In the genomic region with DNA sequence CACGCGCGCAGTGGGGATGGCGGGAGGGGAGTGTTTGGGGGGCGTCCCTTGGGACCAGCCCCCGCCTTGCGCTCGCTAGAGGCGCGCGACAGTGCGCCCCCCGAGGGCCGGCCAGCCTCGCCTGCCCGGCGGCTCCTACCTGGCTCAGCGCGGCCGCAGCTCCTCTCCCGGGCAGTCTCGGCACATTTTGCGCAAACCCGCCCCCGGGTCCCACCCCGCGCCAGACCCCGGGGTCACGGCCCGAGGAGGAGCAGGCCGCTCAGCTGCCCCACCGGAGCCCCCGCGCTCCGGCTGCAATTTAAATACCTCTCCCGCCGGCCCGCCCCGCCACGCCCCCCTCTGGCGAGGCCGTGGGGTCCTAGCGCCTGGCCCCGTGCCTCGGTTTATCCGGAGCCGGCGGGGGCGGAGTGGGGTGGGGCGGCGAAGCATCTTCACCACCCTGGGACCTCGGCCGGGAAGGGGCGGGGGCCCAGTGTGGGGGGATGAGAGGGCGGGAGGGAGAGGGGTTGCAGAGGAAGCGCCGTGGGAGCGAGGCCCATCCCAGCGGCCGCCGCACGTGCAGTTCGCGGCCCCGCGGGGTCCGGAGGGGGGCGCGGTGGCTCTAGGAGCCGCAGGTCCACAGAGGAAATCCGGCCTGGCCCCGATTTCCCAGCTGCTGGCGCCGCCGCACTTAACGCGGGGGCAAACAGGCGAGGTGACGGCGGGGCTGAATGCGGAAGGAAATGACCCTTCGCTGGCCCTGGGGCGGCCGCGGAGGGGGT, we compare ENCODE assay signal across 8 cellular contexts. TPM values are rescaled to one million over a fixed set of nuclear protein-coding genes. Genes with fewer than 3 reads are reported as not detected.
DNase-seq lines count a peak whose midpoint lies in the region; FAIRE-seq and TF ChIP-seq lines count a peak whose summit lies in the region.

Gene LRRC32, minus strand, starts transcription at position 273 of the 761 bp plus-strand sequence. CDS start 4,793 bp downstream, outside the sequence.

- H3K4me3 Mint-ChIP-seq in astrocyte (ENCODE audit: unreplicated experiment), result peak within 1 kb of the TSS; percentile 85

- H4K20me1 ChIP-seq in astrocyte (ENCODE audit: insufficient read depth, low read length), result no peaks in the 10 kb centered on the region

- peaks cover 1% of the 10 kb centered on the region for H3K36me3 ChIP-seq in NT2/D1 (ENCODE audit: insufficient read depth, insufficient read length, low read length)
- H3K36me3 ChIP-seq in astrocyte (ENCODE audit: insufficient read depth, low read length), result no peaks in the 10 kb centered on the region
- H3K36me3 ChIP-seq in skeletal muscle tissue (ENCODE audit: control insufficient read depth in 3 of 3, insufficient read depth in 3 of 3, low read length in 3 of 3), result peaks cover 0 to 2% (median 0%) of the 10 kb centered on the region in 3 donors

- in situ Hi-C loops in G401 (cut with HindIII; ENCODE audit: low sequenced_read_pairs), result no loop called here

- H3K9me3 ChIP-seq in NT2/D1 (ENCODE audit: insufficient read depth, low read length), result no peaks in the 10 kb centered on the region
- H3K9me3 ChIP-seq in astrocyte (ENCODE audit: insufficient read depth, low read depth, low read length), result no peaks in the 10 kb centered on the region
- no peaks in the 10 kb centered on the region for H3K9me3 ChIP-seq in iPS-18c (ENCODE audit: control insufficient read depth, insufficient read depth, low read length)
- H3K9me3 ChIP-seq in skeletal muscle tissue (ENCODE audit: control insufficient read depth in 3 of 3, low read length in 3 of 3), result no peaks in the 10 kb centered on the region

- peak within 1 kb of the TSS; percentile 87 for H3K27ac Mint-ChIP-seq in astrocyte (ENCODE audit: unreplicated experiment)

- H3K79me2 ChIP-seq in astrocyte (ENCODE audit: insufficient read depth, low read length), result peaks cover 5% of the 10 kb centered on the region

- DNase-seq in DMS53 (lab: John Stamatoyannopoulos, UW) (peak; percentile 63), NT2/D1 (ENCODE audit: low read depth, low spot score) (no peak), astrocyte (ENCODE audit: low read depth) (no peak), DMS153 treated with DMSO at 0.1 percent for 48 hours (lab: John Stamatoyannopoulos, UW; ENCODE audit: unreplicated experiment) (no peak), G401 (ENCODE audit: low spot score) (no peak), NCI-H2107 treated with DMSO at 0.1 percent for 48 hours (lab: John Stamatoyannopoulos, UW; ENCODE audit: unreplicated experiment) (no peak)

- H3K4me1 ChIP-seq in NT2/D1 (ENCODE audit: insufficient read depth, insufficient read length), result peaks cover 15% of the 10 kb centered on the region
- peaks cover 19% of the 10 kb centered on the region for H3K4me1 ChIP-seq in astrocyte (ENCODE audit: insufficient read depth, low read length)
- H3K4me1 ChIP-seq in skeletal muscle tissue (ENCODE audit: control insufficient read depth in 3 of 3, insufficient read depth in 3 of 3, low read length in 3 of 3), result peaks cover 26 to 36% (median 32%) of the 10 kb centered on the region in 3 donors

- no peak for TF ChIP-seq CTCF in astrocyte (IDR thresholded peaks at IDR 0.05; ENCODE audit: insufficient read depth, low read depth, low read length)

- H3K9ac ChIP-seq in NT2/D1 (ENCODE audit: insufficient read length, low read depth) (peak within 1 kb of the TSS; percentile 56), astrocyte (ENCODE audit: low read length) (peak within 1 kb of the TSS; percentile 74), skeletal muscle tissue (ENCODE audit: low read depth in 1 of 3, low read length in 3 of 3) (peak within 1 kb of the TSS; percentile 75 to 79 (median 78))

- peak within 1 kb of the TSS; percentile 69 for H2AFZ ChIP-seq in astrocyte (ENCODE audit: low read depth, low read length)

- peaks cover 1% of the 10 kb centered on the region for H3K36me3 Mint-ChIP-seq in astrocyte (ENCODE audit: low read depth, unreplicated experiment)

- H3K4me1 Mint-ChIP-seq in astrocyte (ENCODE audit: low read depth, unreplicated experiment), result peaks cover 16% of the 10 kb centered on the region

- H3K27ac ChIP-seq in astrocyte (ENCODE audit: low read depth, low read length), result peak within 1 kb of the TSS; percentile 45
- peak within 1 kb of the TSS; percentile 83 for H3K27ac ChIP-seq in skeletal muscle tissue (ENCODE audit: low read depth, low read length)

- H3K27me3 Mint-ChIP-seq in astrocyte (ENCODE audit: low read depth, unreplicated experiment), result peaks cover 32% of the 10 kb centered on the region

- peak within 1 kb of the TSS; percentile 87 for H3K4me2 ChIP-seq in astrocyte (ENCODE audit: low read length)

- H3K9me3 Mint-ChIP-seq in astrocyte (ENCODE audit: unreplicated experiment), result no peaks in the 10 kb centered on the region

- FAIRE-seq in astrocyte (lab: Jason Lieb, UNC), result no peak

- peaks cover 33% of the 10 kb centered on the region for H3K27me3 ChIP-seq in NT2/D1 (ENCODE audit: insufficient read depth, insufficient read length)
- no peaks in the 10 kb centered on the region for H3K27me3 ChIP-seq in astrocyte (ENCODE audit: insufficient read depth, low read length)
- H3K27me3 ChIP-seq in skeletal muscle tissue (ENCODE audit: control insufficient read depth in 3 of 3, insufficient read depth in 3 of 3, low read length in 3 of 3), result peaks cover 15 to 27% (median 26%) of the 10 kb centered on the region in 3 donors

- H3K4me3 ChIP-seq in NT2/D1 (ENCODE audit: insufficient read length, low read depth), result peak within 1 kb of the TSS; percentile 42
- peak within 1 kb of the TSS; percentile 52 for H3K4me3 ChIP-seq in astrocyte (ENCODE audit: insufficient read depth, low read depth, low read length)
- H3K4me3 ChIP-seq in iPS-18c (ENCODE audit: insufficient read depth, low read depth, low read length), result peak within 1 kb of the TSS; percentile 59
- H3K4me3 ChIP-seq in skeletal muscle tissue (ENCODE audit: low read length in 3 of 3), result peak within 1 kb of the TSS; percentile 59 to 77 (median 69)

RNA-seq across cellular contexts. Expression of gene LRRC32, which starts in this region (rescaled TPM):
- total RNA-seq in astrocyte, result 24.4 and 43.7 TPM in 2 replicates
- 6.3 TPM for total RNA-seq in skeletal muscle tissue
- total RNA-seq in G401 (2014; rRNA removed; shearing (Covaris generic)), result 0.49 TPM in 1 of 2 replicates, not detected in the other
